ENCODE assay signal across 27 cellular contexts in the genomic region with DNA sequence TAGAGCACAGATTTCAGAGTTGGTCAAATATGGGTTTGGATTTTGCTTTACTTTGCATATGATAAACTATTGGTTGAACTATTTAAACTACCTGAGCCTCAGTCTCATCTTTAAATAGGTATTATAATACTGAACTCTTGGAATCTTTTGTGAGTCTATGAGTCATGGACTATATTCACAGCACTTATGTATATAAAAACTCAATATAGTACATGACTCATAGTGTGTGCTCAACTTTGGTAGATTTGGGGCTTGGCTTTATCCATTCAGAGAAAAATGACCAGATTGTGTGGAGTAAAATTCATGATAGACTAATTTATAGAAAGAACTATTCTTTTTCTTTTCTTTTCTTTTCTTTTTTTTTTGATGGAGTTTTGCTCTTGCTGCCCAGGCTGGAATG. TPM values are rescaled to one million over a fixed set of nuclear protein-coding genes. Genes with fewer than 3 reads are reported as not detected.
DNase-seq lines count a peak whose midpoint lies in the region; ATAC-seq, FAIRE-seq and TF ChIP-seq lines count a peak whose summit lies in the region.
"Had no signal": no experiment of that assay in that cellular context is flagged by ENCODE, and none has a peak within 500 bp of the region (broad histone marks: within the 10 kb centered on the region; RNA-seq: fewer than 3 reads in every experiment).

No MANE protein-coding gene starts in this region.

- DNase-seq in DMS53 (lab: John Stamatoyannopoulos, UW) (peak; percentile 70), HT1080 (ENCODE audit: low read depth) (peak; percentile 25), bronchial epithelial cell (ENCODE audit: low read depth) (peak; percentile 65), renal cortical epithelial cell (ENCODE audit: low read depth) (peak; percentile 3)
- no peak for DNase-seq in stimulated activated CD4-positive, alpha-beta T cell treated with anti-CD3 and anti-CD28 coated beads, Interleukin-4, amount 100 ng/mL, for 4 hours
- no peak for DNase-seq in stimulated activated CD4-positive, alpha-beta T cell treated with anti-CD3 and anti-CD28 coated beads, Interleukin-4, amount 100 ng/mL, for 1 hour
- DNase-seq: ACHN; CD4-positive, alpha-beta T cell; COR-L47; DMS 273 treated with DMSO at 0.1 percent for 48 hours; Kasumi-1; MG63; NCI-H1092; NCI-H1436; NCI-H187 treated with DMSO at 0.1 percent for 48 hours; NCI-H2107; NCI-H446 treated with DMSO at 0.1 percent for 48 hours; NCI-H526 treated with DMSO at 0.1 percent for 48 hours; OCI-M1; SHP77 treated with DMSO at 0.1 percent for 48 hours had no signal

- no peak overlapping the region for H3K4me3 ChIP-seq in bronchial epithelial cell (ENCODE audit: low read depth, low read length)
- H3K4me3 ChIP-seq: BLaER1, MG63, SK-N-MC had no signal

- no peak for FAIRE-seq in bronchial epithelial cell (lab: Jason Lieb, UNC)
- FAIRE-seq: G401.6, GM12892 had no signal

- H3K36me3 ChIP-seq in bronchial epithelial cell (ENCODE audit: control insufficient read depth, insufficient read depth, low read length), result no peaks in the 10 kb centered on the region
- H3K36me3 ChIP-seq: BLaER1, MG63 had no signal

- H3K27me3 ChIP-seq in bronchial epithelial cell (ENCODE audit: control insufficient read depth, insufficient read depth, low read length), result no peaks in the 10 kb centered on the region
- H3K27me3 ChIP-seq: BLaER1, MG63 had no signal

- no peak for TF ChIP-seq CTCF in bronchial epithelial cell (IDR thresholded peaks at IDR 0.05; ENCODE audit: insufficient read depth, low read length, severe bottlenecking)

- no peak for ATAC-seq in HG02970 (IDR thresholded peaks at IDR 0.05; ENCODE audit: low FRiP score, unreplicated experiment)

RNA-seq across cellular contexts. Expression of a gene that starts 28.7 kb away (rescaled TPM):
- 0.03 and 0.18 TPM in 2 replicates for total RNA-seq in HT1080 (2014; rRNA removed; shearing (Covaris generic))
- 0.02 and 0.11 TPM in 2 replicates for polyA plus RNA-seq in HT1080 (2015; cell fraction: cytosol; rRNA removed)
- 0.16 and 0.33 TPM in 2 replicates for polyA plus RNA-seq in HT1080 (2015; cell fraction: nucleus; rRNA removed)
- total RNA-seq in bronchial epithelial cell (not detected in 2 replicates), renal cortical epithelial cell (not detected in 2 replicates)
- total RNA-seq: H4, RPMI7951 had no signal

Comparison
In these comparisons a context has a peak if more than half of its experiments do, and no peak if none do; other contexts are left out.
1. DNase-seq: peak in DMS53 (single experiment), HT1080 (single experiment), bronchial epithelial cell (single experiment) and renal cortical epithelial cell (single experiment); none in stimulated activated CD4-positive, alpha-beta T cell treated with anti-CD3 and anti-CD28 coated beads, Interleukin-4, amount 100 ng/mL, for 4 hours (0 of 2) and stimulated activated CD4-positive, alpha-beta T cell treated with anti-CD3 and anti-CD28 coated beads, Interleukin-4, amount 100 ng/mL, for 1 hour (single experiment).